In the genomic region with DNA sequence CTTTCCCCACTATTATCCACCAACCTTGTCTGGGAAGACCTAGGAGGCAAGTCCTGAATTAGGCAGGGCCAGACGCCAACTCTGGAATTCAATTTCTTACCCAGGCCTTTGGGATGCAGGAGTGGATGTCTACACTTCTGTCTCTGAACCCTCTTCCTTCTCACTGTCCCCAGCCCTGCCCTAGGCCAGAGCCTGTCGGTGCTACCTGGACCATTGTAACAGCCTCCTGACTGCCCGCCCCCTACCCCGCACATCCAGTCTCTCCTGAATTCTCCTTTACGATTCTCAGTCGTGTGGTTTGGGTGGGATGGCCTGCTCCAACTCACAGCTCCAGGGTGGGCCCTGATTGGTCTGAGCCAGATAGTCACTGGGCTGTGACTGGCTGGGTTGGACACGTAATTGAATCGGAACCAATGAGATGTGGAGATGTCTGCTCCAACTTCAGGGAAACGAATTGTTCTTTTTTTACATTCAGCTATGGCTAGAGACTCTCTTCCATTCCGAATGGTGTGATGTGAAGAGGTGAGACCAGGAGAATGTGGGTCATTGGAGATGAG, we compare ENCODE assay signal across 1 cellular context.
TF ChIP-seq lines count a peak whose summit lies in the region.

No MANE protein-coding gene starts in this region.

TF ChIP-seq in WTC11, 78 proteins besides CTCF, POLR2A, EP300 and RAD21 (continued from another document):
- TF ChIP-seq, protein P1, sequence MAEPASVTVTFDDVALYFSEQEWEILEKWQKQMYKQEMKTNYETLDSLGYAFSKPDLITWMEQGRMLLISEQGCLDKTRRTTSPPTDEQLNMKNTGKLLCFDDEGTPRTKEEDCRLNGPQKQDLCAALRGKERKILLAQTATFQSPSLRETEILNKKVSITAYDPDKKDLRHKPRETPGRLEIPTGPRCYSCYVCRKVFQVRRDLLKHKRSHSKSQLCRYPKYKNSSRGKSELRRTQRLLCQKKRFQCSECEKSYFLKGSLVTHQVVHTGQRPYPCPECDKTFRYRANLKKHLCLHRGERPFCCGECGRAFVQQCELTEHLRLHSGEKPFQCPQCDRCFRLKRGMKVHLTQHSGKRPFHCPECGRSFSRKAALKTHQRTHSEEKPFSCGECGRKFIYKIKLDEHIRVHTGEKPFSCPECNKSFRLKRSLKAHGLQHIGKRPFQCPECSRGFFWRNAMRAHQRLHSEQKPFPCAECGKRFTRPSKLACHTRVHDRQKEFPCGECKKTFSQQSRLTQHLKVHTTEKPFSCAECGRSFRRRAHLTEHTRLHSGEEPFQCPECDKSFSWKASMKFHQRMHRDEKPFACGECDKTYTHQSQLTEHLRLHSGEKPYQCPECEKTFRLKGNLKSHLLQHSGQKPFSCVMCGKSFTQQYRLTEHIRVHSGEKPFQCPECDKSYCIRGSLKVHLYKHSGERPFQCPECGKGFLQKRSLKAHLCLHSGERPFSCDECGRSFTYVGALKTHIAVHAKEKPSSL (CRISPR knock-in tag; conservative IDR thresholded peaks at IDR 0.05) = no peak
